7 cellular contexts compared by ENCODE assay signal in genomic region chrX:119235872-119236598, GRCh38. TPM values are rescaled to one million over a fixed set of nuclear protein-coding genes. Genes with fewer than 3 reads are reported as not detected.
DNase-seq lines count a peak whose midpoint lies in the region; ATAC-seq, FAIRE-seq and TF ChIP-seq lines count a peak whose summit lies in the region.

PGRMC1 (plus strand) TSS chrX:119236285; CDS start chrX:119236364, 79 bp downstream.

- ATAC-seq in HG02759 (IDR thresholded peaks at IDR 0.05; ENCODE audit: unreplicated experiment), result peak; percentile 92

- no peak for TF ChIP-seq CTCF in GM13977 (IDR thresholded peaks at IDR 0.05; ENCODE audit: extremely low read depth, insufficient read depth, missing control alignments)
- no peak for TF ChIP-seq CTCF in astrocyte (IDR thresholded peaks at IDR 0.05; ENCODE audit: insufficient read depth, low read depth, low read length)
- no peak for TF ChIP-seq CTCF in hepatocyte (IDR thresholded peaks at IDR 0.05; ENCODE audit: poor library complexity)

- H4K20me1 ChIP-seq in astrocyte (ENCODE audit: insufficient read depth, low read length) (peaks cover 15% of the 10 kb centered on the region), hepatocyte (ENCODE audit: insufficient read depth, poor library complexity, severe bottlenecking) (peaks cover 16% of the 10 kb centered on the region)

- DNase-seq in GM13977 (ENCODE audit: low spot score) (peak; percentile 90), NCI-H1436 (lab: John Stamatoyannopoulos, UW) (peak; percentile 86), T-helper 22 cell (ENCODE audit: low read depth) (peak; percentile 68), astrocyte (ENCODE audit: low read depth) (peak; percentile 51), hepatocyte (ENCODE audit: low spot score) (peak; percentile 92), retina (peak; percentile 88)

- 55% methylated on average over 61 of the region's 77 CpGs for WGBS in hepatocyte (ENCODE audit: low lambda C conversion rate, missing lambda C conversion rate)

- no peaks in the 10 kb centered on the region for H3K27me3 Mint-ChIP-seq in astrocyte (ENCODE audit: low read depth, unreplicated experiment)

- H2AFZ ChIP-seq in astrocyte (ENCODE audit: low read depth, low read length) (peak within 1 kb of the TSS; percentile 81), hepatocyte (peak within 1 kb of the TSS; percentile 77)

- H3K27ac Mint-ChIP-seq in astrocyte (ENCODE audit: unreplicated experiment), result peak within 1 kb of the TSS; percentile 78

- H3K4me3 ChIP-seq in astrocyte (ENCODE audit: insufficient read depth, low read depth, low read length) (peak within 1 kb of the TSS; percentile 97), hepatocyte (peak within 1 kb of the TSS; percentile 83)

- H3K36me3 Mint-ChIP-seq in astrocyte (ENCODE audit: low read depth, unreplicated experiment), result peaks cover 2% of the 10 kb centered on the region

- H3K36me3 ChIP-seq in astrocyte (ENCODE audit: insufficient read depth, low read length) (no peaks in the 10 kb centered on the region), hepatocyte (replicated peaks; ENCODE audit: insufficient read depth, low read depth) (no peaks in the 10 kb centered on the region)

- no peaks in the 10 kb centered on the region for H3K9me3 ChIP-seq in astrocyte (ENCODE audit: insufficient read depth, low read depth, low read length)
- H3K9me3 ChIP-seq in hepatocyte (ENCODE audit: low read depth), result no peaks in the 10 kb centered on the region

- peak within 1 kb of the TSS; percentile 92 for H3K4me3 Mint-ChIP-seq in astrocyte (ENCODE audit: unreplicated experiment)

- peak within 1 kb of the TSS; percentile 75 for H3K27ac ChIP-seq in astrocyte (ENCODE audit: low read depth, low read length)
- H3K27ac ChIP-seq in hepatocyte, result peak within 1 kb of the TSS; percentile 94

- H3K27me3 ChIP-seq in astrocyte (ENCODE audit: insufficient read depth, low read length) (no peaks in the 10 kb centered on the region), hepatocyte (no peaks in the 10 kb centered on the region)

- peak within 1 kb of the TSS; percentile 97 for H3K9ac ChIP-seq in astrocyte (ENCODE audit: low read length)

- FAIRE-seq in astrocyte (lab: Jason Lieb, UNC), result no peak

- in situ Hi-C loops in GM13977 (cut with MboI; ENCODE audit: low pct_unique_long_range_greater_than_20kb, low sequenced_read_pairs, unreplicated experiment), result no loop called here

- H3K4me1 ChIP-seq in astrocyte (ENCODE audit: insufficient read depth, low read length) (peaks cover 17% of the 10 kb centered on the region), hepatocyte (ENCODE audit: insufficient read depth) (no peaks in the 10 kb centered on the region)

- no peaks in the 10 kb centered on the region for H3K9me3 Mint-ChIP-seq in astrocyte (ENCODE audit: unreplicated experiment)

- H3K9me2 ChIP-seq in hepatocyte (replicated peaks; ENCODE audit: insufficient read depth), result no peaks in the 10 kb centered on the region

- H3K79me2 ChIP-seq in astrocyte (ENCODE audit: insufficient read depth, low read length) (peaks cover 48% of the 10 kb centered on the region), hepatocyte (peaks cover 47% of the 10 kb centered on the region)

- H3K4me2 ChIP-seq in astrocyte (ENCODE audit: low read length), result peak within 1 kb of the TSS; percentile 88
- H3K4me2 ChIP-seq in hepatocyte, result peak within 1 kb of the TSS; percentile 80

- peaks cover 13% of the 10 kb centered on the region for H3K4me1 Mint-ChIP-seq in astrocyte (ENCODE audit: low read depth, unreplicated experiment)

RNA-seq across cellular contexts. Expression of gene PGRMC1, which starts in this region (rescaled TPM):
- total RNA-seq in astrocyte (118 and 120 TPM in 2 replicates), hepatocyte (283 and 307 TPM in 2 replicates)
- polyA plus RNA-seq in hepatocyte, result 152 and 163 TPM in 2 replicates

Comparison
In these comparisons a context has a peak if more than half of its experiments do, and no peak if none do; other contexts are left out.
1. Peak in every context shown above with its lines: DNase-seq, ATAC-seq, H3K4me3 ChIP-seq and H3K27ac ChIP-seq.